In genomic region chr9:76354221-76354620, GRCh38 we compare ENCODE assay signal across 3 cellular contexts.
A peak's percentile ranks its signal among the peaks of the same experiment; 100 is the strongest.
TF ChIP-seq lines count a peak whose summit lies in the region.

No MANE protein-coding gene starts in this region.

TF ChIP-seq in HepG2, 621 proteins besides CTCF, POLR2A, EP300 and RAD21:
- TF ChIP-seq ZNF629 (CRISPR knock-in tag; conservative IDR thresholded peaks at IDR 0.05) (peak; percentile 41; the same call in 1 of the 2 replicates), HOXD1 (CRISPR knock-in tag; IDR thresholded peaks at IDR 0.05) (no peak), FOXJ3 (CRISPR knock-in tag; IDR thresholded peaks at IDR 0.05; ENCODE audit: borderline replicate concordance) (no peak)

TF ChIP-seq in WTC11, 78 proteins besides CTCF, POLR2A, EP300 and RAD21:
- TF ChIP-seq ELF4 (CRISPR knock-in tag; IDR thresholded peaks at IDR 0.05; ENCODE audit: low read depth): no peak
- no peak for TF ChIP-seq ETV6 (CRISPR knock-in tag; IDR thresholded peaks at IDR 0.05)
- no peak for TF ChIP-seq ZNF263 (CRISPR knock-in tag; IDR thresholded peaks at IDR 0.05; ENCODE audit: low read depth)
- TF ChIP-seq ZNF317 (CRISPR knock-in tag; IDR thresholded peaks at IDR 0.05; ENCODE audit: borderline replicate concordance, low read depth): no peak
- no peak for TF ChIP-seq GABPB1 (CRISPR knock-in tag; IDR thresholded peaks at IDR 0.05)
- TF ChIP-seq NFYB (CRISPR knock-in tag; conservative IDR thresholded peaks at IDR 0.05; ENCODE audit: low read depth): no peak
- TF ChIP-seq, protein P1, sequence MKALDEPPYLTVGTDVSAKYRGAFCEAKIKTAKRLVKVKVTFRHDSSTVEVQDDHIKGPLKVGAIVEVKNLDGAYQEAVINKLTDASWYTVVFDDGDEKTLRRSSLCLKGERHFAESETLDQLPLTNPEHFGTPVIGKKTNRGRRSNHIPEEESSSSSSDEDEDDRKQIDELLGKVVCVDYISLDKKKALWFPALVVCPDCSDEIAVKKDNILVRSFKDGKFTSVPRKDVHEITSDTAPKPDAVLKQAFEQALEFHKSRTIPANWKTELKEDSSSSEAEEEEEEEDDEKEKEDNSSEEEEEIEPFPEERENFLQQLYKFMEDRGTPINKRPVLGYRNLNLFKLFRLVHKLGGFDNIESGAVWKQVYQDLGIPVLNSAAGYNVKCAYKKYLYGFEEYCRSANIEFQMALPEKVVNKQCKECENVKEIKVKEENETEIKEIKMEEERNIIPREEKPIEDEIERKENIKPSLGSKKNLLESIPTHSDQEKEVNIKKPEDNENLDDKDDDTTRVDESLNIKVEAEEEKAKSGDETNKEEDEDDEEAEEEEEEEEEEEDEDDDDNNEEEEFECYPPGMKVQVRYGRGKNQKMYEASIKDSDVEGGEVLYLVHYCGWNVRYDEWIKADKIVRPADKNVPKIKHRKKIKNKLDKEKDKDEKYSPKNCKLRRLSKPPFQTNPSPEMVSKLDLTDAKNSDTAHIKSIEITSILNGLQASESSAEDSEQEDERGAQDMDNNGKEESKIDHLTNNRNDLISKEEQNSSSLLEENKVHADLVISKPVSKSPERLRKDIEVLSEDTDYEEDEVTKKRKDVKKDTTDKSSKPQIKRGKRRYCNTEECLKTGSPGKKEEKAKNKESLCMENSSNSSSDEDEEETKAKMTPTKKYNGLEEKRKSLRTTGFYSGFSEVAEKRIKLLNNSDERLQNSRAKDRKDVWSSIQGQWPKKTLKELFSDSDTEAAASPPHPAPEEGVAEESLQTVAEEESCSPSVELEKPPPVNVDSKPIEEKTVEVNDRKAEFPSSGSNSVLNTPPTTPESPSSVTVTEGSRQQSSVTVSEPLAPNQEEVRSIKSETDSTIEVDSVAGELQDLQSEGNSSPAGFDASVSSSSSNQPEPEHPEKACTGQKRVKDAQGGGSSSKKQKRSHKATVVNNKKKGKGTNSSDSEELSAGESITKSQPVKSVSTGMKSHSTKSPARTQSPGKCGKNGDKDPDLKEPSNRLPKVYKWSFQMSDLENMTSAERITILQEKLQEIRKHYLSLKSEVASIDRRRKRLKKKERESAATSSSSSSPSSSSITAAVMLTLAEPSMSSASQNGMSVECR (CRISPR knock-in tag; IDR thresholded peaks at IDR 0.05; ENCODE audit: borderline replicate concordance): no peak
- TF ChIP-seq RELA (CRISPR knock-in tag; IDR thresholded peaks at IDR 0.05; ENCODE audit: borderline replicate concordance): no peak
- TF ChIP-seq, protein P2, sequence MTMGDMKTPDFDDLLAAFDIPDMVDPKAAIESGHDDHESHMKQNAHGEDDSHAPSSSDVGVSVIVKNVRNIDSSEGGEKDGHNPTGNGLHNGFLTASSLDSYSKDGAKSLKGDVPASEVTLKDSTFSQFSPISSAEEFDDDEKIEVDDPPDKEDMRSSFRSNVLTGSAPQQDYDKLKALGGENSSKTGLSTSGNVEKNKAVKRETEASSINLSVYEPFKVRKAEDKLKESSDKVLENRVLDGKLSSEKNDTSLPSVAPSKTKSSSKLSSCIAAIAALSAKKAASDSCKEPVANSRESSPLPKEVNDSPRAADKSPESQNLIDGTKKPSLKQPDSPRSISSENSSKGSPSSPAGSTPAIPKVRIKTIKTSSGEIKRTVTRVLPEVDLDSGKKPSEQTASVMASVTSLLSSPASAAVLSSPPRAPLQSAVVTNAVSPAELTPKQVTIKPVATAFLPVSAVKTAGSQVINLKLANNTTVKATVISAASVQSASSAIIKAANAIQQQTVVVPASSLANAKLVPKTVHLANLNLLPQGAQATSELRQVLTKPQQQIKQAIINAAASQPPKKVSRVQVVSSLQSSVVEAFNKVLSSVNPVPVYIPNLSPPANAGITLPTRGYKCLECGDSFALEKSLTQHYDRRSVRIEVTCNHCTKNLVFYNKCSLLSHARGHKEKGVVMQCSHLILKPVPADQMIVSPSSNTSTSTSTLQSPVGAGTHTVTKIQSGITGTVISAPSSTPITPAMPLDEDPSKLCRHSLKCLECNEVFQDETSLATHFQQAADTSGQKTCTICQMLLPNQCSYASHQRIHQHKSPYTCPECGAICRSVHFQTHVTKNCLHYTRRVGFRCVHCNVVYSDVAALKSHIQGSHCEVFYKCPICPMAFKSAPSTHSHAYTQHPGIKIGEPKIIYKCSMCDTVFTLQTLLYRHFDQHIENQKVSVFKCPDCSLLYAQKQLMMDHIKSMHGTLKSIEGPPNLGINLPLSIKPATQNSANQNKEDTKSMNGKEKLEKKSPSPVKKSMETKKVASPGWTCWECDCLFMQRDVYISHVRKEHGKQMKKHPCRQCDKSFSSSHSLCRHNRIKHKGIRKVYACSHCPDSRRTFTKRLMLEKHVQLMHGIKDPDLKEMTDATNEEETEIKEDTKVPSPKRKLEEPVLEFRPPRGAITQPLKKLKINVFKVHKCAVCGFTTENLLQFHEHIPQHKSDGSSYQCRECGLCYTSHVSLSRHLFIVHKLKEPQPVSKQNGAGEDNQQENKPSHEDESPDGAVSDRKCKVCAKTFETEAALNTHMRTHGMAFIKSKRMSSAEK (CRISPR knock-in tag; IDR thresholded peaks at IDR 0.05; ENCODE audit: borderline replicate concordance): no peak

TF ChIP-seq in K562, 482 proteins besides CTCF, POLR2A, EP300 and RAD21:
- no peak for TF ChIP-seq REST (CRISPR knock-in tag; IDR thresholded peaks at IDR 0.05; ENCODE audit: low read depth)
- no peak for TF ChIP-seq ZNF696 (CRISPR knock-in tag; conservative IDR thresholded peaks at IDR 0.05)
- TF ChIP-seq ZNF311 (CRISPR knock-in tag; IDR thresholded peaks at IDR 0.05): no peak
- no peak for TF ChIP-seq RBM34 (IDR thresholded peaks at IDR 0.05; ENCODE audit: borderline replicate concordance, insufficient read depth, low read length)
- TF ChIP-seq ZC3H8 (IDR thresholded peaks at IDR 0.05): no peak
- no peak for TF ChIP-seq ETS2 (tag; IDR thresholded peaks at IDR 0.05; ENCODE audit: borderline replicate concordance, poor library complexity, severe bottlenecking)
- no peak for TF ChIP-seq WHSC1 (IDR thresholded peaks at IDR 0.05; ENCODE audit: low read length)
- peak; percentile 85 for TF ChIP-seq RBM25 (IDR thresholded peaks at IDR 0.05; ENCODE audit: low read depth, low read length, severe bottlenecking)
- TF ChIP-seq RUNX1 (IDR thresholded peaks at IDR 0.05; ENCODE audit: low read depth): no peak
- no peak for TF ChIP-seq CHD4 (IDR thresholded peaks at IDR 0.05; ENCODE audit: insufficient read depth, insufficient replicate concordance, low read depth, low read length, poor library complexity, severe bottlenecking)
- no peak for TF ChIP-seq CCNT2 (IDR thresholded peaks at IDR 0.05; ENCODE audit: borderline replicate concordance, extremely low read depth, insufficient read length, low read depth, low read length)
- peak; percentile 58; the same call in 1 of the 2 replicates for TF ChIP-seq HDAC2 (IDR thresholded peaks at IDR 0.05)
- 0 out of 4 replicates have a peak, but pooled peaks of 1 of the 2 experiments have one; percentile 54 for TF ChIP-seq KDM1A (IDR thresholded peaks at IDR 0.05)
- no peak for TF ChIP-seq ZNF655 (CRISPR knock-in tag; IDR thresholded peaks at IDR 0.05)
- peak; percentile 68; the same call in 1 of the 2 replicates for TF ChIP-seq BCOR (IDR thresholded peaks at IDR 0.05)
